Comparison of ENCODE assay signal across 12 cellular contexts in the genomic region with DNA sequence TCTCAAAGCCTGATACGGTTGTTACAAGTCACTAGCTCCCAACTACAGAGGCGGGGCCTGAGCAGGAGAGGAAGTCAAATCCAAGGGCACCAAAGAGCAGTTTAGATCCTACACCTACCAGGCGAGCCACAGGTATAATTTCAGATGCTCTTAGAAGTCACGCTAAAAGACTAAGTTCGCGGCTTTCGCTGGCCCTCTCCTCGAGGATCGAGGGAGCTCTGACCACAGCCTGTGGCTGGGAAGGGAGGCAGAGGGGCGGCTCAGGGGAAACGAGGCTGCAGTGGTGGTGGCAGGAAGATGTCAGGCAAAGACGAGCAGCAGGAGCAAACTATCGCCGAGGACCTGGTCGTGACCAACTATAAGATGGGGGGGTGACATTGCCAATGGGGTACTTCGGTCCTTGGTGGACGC. TPM values are rescaled to one million over a fixed set of nuclear protein-coding genes. Genes with fewer than 3 reads are reported as not detected.
A peak's percentile ranks its signal among the peaks of the same experiment; 100 is the strongest.
DNase-seq lines count a peak whose midpoint lies in the region; ATAC-seq and TF ChIP-seq lines count a peak whose summit lies in the region.
"Had no signal": no experiment of that assay in that cellular context is flagged by ENCODE, and none has a peak within 500 bp of the region (broad histone marks: within the 10 kb centered on the region; RNA-seq: fewer than 3 reads in every experiment).

No MANE protein-coding gene starts in this region.

- TF ChIP-seq CTCF in GM10248 (IDR thresholded peaks at IDR 0.05; ENCODE audit: control extremely low read depth, extremely low read depth, low read depth, missing control alignments), result no peak

- POLR2A ChIA-PET in CD8-positive, alpha-beta memory T cell (lab: Charles Lee), result interaction anchor here (1.0 to 2.0 kb wide), 4 partner anchors 8 to 41 kb away, joined by 3 to 11 read pairs (median 4); no protein-coding TSS in a partner anchor
- POLR2A ChIA-PET in GM10248 (lab: Yijun Ruan, JAX), result no interaction called here

- no peak for DNase-seq in CD4-positive, CD25-positive, alpha-beta regulatory T cell
- no peak for DNase-seq in CD8-positive, alpha-beta memory T cell
- peak; percentile 41 for DNase-seq in natural killer cell treated with Interleukin-12 subunit alpha and Interleukin-12 subunit beta and Interleukin-15 and Interleukin-18, amount 100 ng/mL, for 72 hours (ENCODE audit: low spot score)
- DNase-seq in SKM-1 (lab: John Stamatoyannopoulos, UW; ENCODE audit: unreplicated experiment), result no peak
- no peak for DNase-seq in GM10248 (ENCODE audit: extremely low spot score)
- DNase-seq in effector CD4-positive, alpha-beta T cell, result no peak
- DNase-seq: kidney glomerular epithelial cell, NCI-H1930, psoas muscle, upper lobe of left lung had no signal

- no peaks in the 10 kb centered on the region for H3K9me3 ChIP-seq in CD4-positive, CD25-positive, alpha-beta regulatory T cell (ENCODE audit: control insufficient read depth in 2 of 2, low read length in 2 of 2)
- H3K9me3 ChIP-seq in CD8-positive, alpha-beta memory T cell (ENCODE audit: low read length), result no peaks in the 10 kb centered on the region
- H3K9me3 ChIP-seq: psoas muscle, upper lobe of left lung had no signal

- H3K9me3 Mint-ChIP-seq in CD4-positive, CD25-positive, alpha-beta regulatory T cell, result no peaks in the 10 kb centered on the region
- no peaks in the 10 kb centered on the region for H3K9me3 Mint-ChIP-seq in CD8-positive, alpha-beta memory T cell
- no peaks in the 10 kb centered on the region for H3K9me3 Mint-ChIP-seq in activated naive CD8-positive, alpha-beta T cell (ENCODE audit: low read depth)
- no peaks in the 10 kb centered on the region for H3K9me3 Mint-ChIP-seq in natural killer cell treated with Interleukin-12 subunit alpha and Interleukin-12 subunit beta and Interleukin-15 and Interleukin-18, amount 100 ng/mL, for 72 hours

- CTCF ChIA-PET in CD8-positive, alpha-beta memory T cell (lab: Charles Lee), result interaction anchor here (1.2 to 4.9 kb wide), 7 partner anchors 12 to 100 kb away, joined by 3 to 22 read pairs (median 4); no protein-coding TSS in a partner anchor
- CTCF ChIA-PET in GM10248 (lab: Yijun Ruan, JAX), result interaction anchor here (0.9 to 4.4 kb wide), 9 partner anchors 8 to 99 kb away, joined by 3 to 22 read pairs (median 3); no protein-coding TSS in a partner anchor

- peak overlapping the region; percentile 76 to 91 (median 89) for H3K27ac Mint-ChIP-seq in CD4-positive, CD25-positive, alpha-beta regulatory T cell
- peak overlapping the region; percentile 85 to 98 (median 94) for H3K27ac Mint-ChIP-seq in CD8-positive, alpha-beta memory T cell
- H3K27ac Mint-ChIP-seq in activated naive CD8-positive, alpha-beta T cell, result peak overlapping the region; percentile 98
- H3K27ac Mint-ChIP-seq in natural killer cell treated with Interleukin-12 subunit alpha and Interleukin-12 subunit beta and Interleukin-15 and Interleukin-18, amount 100 ng/mL, for 72 hours, result peak overlapping the region; percentile 76 to 88

- no peak overlapping the region for H3K4me3 ChIP-seq in CD4-positive, CD25-positive, alpha-beta regulatory T cell (ENCODE audit: low read depth, low read length)
- peak overlapping the region; percentile 39 for H3K4me3 ChIP-seq in CD8-positive, alpha-beta memory T cell (ENCODE audit: low read length)
- H3K4me3 ChIP-seq: psoas muscle, upper lobe of left lung had no signal

- H3K36me3 Mint-ChIP-seq in CD4-positive, CD25-positive, alpha-beta regulatory T cell, result peaks cover 44% of the 10 kb centered on the region
- H3K36me3 Mint-ChIP-seq in CD8-positive, alpha-beta memory T cell, result peaks cover 7 to 79% (median 7%) of the 10 kb centered on the region in 3 donors
- peaks cover 27% of the 10 kb centered on the region for H3K36me3 Mint-ChIP-seq in activated naive CD8-positive, alpha-beta T cell
- H3K36me3 Mint-ChIP-seq in natural killer cell treated with Interleukin-12 subunit alpha and Interleukin-12 subunit beta and Interleukin-15 and Interleukin-18, amount 100 ng/mL, for 72 hours, result peaks cover 11% of the 10 kb centered on the region

- peak overlapping the region; percentile 8 to 67 (median 55) for H3K4me3 Mint-ChIP-seq in CD4-positive, CD25-positive, alpha-beta regulatory T cell
- H3K4me3 Mint-ChIP-seq in CD8-positive, alpha-beta memory T cell, result peak overlapping the region; percentile 32 to 89 (median 71)
- H3K4me3 Mint-ChIP-seq in activated naive CD8-positive, alpha-beta T cell, result peak overlapping the region; percentile 73
- H3K4me3 Mint-ChIP-seq in natural killer cell treated with Interleukin-12 subunit alpha and Interleukin-12 subunit beta and Interleukin-15 and Interleukin-18, amount 100 ng/mL, for 72 hours, result no peak overlapping the region

- H3K27ac ChIP-seq in CD4-positive, CD25-positive, alpha-beta regulatory T cell (ENCODE audit: insufficient read depth, low read length, poor library complexity, severe bottlenecking), result peak overlapping the region; percentile 51
- H3K27ac ChIP-seq in CD8-positive, alpha-beta memory T cell (ENCODE audit: low read depth, low read length), result no peak overlapping the region
- H3K27ac ChIP-seq: C4-2B, psoas muscle, upper lobe of left lung had no signal

- peaks cover 57% of the 10 kb centered on the region for H3K36me3 ChIP-seq in CD4-positive, CD25-positive, alpha-beta regulatory T cell (ENCODE audit: control insufficient read depth, insufficient read depth, low read length)
- H3K36me3 ChIP-seq in CD8-positive, alpha-beta memory T cell (ENCODE audit: insufficient read depth, low read length), result peaks cover 20% of the 10 kb centered on the region

- peaks cover 80% of the 10 kb centered on the region for H3K4me1 ChIP-seq in CD4-positive, CD25-positive, alpha-beta regulatory T cell (ENCODE audit: control insufficient read depth, insufficient read depth, low read length, poor library complexity, severe bottlenecking)
- peaks cover 89% of the 10 kb centered on the region for H3K4me1 ChIP-seq in CD8-positive, alpha-beta memory T cell (ENCODE audit: insufficient read depth, low read length)
- H3K4me1 ChIP-seq: upper lobe of left lung had no signal

- peaks cover 13 to 97% (median 74%) of the 10 kb centered on the region in 4 donors for H3K4me1 Mint-ChIP-seq in CD4-positive, CD25-positive, alpha-beta regulatory T cell
- peaks cover 84 to 95% (median 92%) of the 10 kb centered on the region in 3 donors for H3K4me1 Mint-ChIP-seq in CD8-positive, alpha-beta memory T cell
- H3K4me1 Mint-ChIP-seq in activated naive CD8-positive, alpha-beta T cell (ENCODE audit: low read depth), result peaks cover 97% of the 10 kb centered on the region
- peaks cover 69 to 74% of the 10 kb centered on the region in 2 donors for H3K4me1 Mint-ChIP-seq in natural killer cell treated with Interleukin-12 subunit alpha and Interleukin-12 subunit beta and Interleukin-15 and Interleukin-18, amount 100 ng/mL, for 72 hours (ENCODE audit: low read depth in 2 of 2)

- H3K27me3 Mint-ChIP-seq in CD4-positive, CD25-positive, alpha-beta regulatory T cell, result no peaks in the 10 kb centered on the region
- peaks cover 0 to 2% of the 10 kb centered on the region in 2 donors for H3K27me3 Mint-ChIP-seq in CD8-positive, alpha-beta memory T cell
- no peaks in the 10 kb centered on the region for H3K27me3 Mint-ChIP-seq in activated naive CD8-positive, alpha-beta T cell
- peaks cover 0 to 2% of the 10 kb centered on the region in 2 donors for H3K27me3 Mint-ChIP-seq in natural killer cell treated with Interleukin-12 subunit alpha and Interleukin-12 subunit beta and Interleukin-15 and Interleukin-18, amount 100 ng/mL, for 72 hours

- ATAC-seq in CD4-positive, CD25-positive, alpha-beta regulatory T cell (ENCODE audit: low read depth in 2 of 2), result no peak
- ATAC-seq in natural killer cell treated with Interleukin-12 subunit alpha and Interleukin-12 subunit beta and Interleukin-15 and Interleukin-18, amount 100 ng/mL, for 72 hours, result no peak
- ATAC-seq: psoas muscle had no signal

- H3K27me3 ChIP-seq in CD4-positive, CD25-positive, alpha-beta regulatory T cell (ENCODE audit: control insufficient read depth, insufficient read depth, low read length), result no peaks in the 10 kb centered on the region
- no peaks in the 10 kb centered on the region for H3K27me3 ChIP-seq in CD8-positive, alpha-beta memory T cell (ENCODE audit: insufficient read depth, low read length, poor library complexity, severe bottlenecking)
- H3K27me3 ChIP-seq: upper lobe of left lung had no signal

RNA-seq across cellular contexts. Expression of a gene that starts 48.6 kb away (rescaled TPM):
- 480 TPM for total RNA-seq in CD4-positive, CD25-positive, alpha-beta regulatory T cell
- polyA plus RNA-seq in CD4-positive, CD25-positive, alpha-beta regulatory T cell, result 100 to 1,000 TPM in 1 of 4 donors, 10 to 100 TPM in 3; 67.5 to 108 (median 90.2) TPM
- total RNA-seq in CD8-positive, alpha-beta memory T cell, result 100 to 1,000 TPM; 238 to 243 TPM
- 227 TPM for polyA plus RNA-seq in CD8-positive, alpha-beta memory T cell
- 100 to 1,000 TPM; 169 to 237 TPM for total RNA-seq in natural killer cell treated with Interleukin-12 subunit alpha and Interleukin-12 subunit beta and Interleukin-15 and Interleukin-18, amount 100 ng/mL, for 72 hours
